In the genomic region with DNA sequence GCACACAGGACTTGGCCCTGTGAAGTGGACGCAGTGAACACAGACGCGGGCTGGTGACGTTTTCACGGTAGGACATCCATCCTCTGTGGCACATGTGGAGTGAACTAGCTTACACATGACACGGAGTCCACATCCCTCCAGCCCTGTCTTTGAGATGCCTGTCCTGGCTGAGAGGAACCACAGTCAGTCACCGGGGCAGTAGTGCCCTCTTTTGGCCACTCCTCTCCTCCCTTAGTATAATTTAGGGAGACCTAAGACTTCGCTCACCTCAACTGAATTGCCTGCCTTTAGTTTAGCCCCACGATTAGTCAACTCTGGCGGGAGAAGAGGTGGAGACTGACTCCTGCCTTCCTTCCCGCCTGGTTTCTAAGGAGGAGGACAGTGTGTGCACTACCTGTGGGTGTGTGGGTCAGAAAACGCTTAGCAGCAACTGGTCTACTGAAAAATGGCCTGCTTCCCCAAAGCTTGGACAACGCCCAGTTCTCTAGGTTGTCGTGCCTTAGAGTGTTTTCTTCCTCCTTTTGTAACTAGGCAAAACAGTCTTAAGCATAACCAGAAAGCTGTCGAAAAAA, we compare ENCODE assay signal across 8 cellular contexts.
DNase-seq lines count a peak whose midpoint lies in the region; ATAC-seq and TF ChIP-seq lines count a peak whose summit lies in the region.

No MANE protein-coding gene starts in this region.

- peaks cover 4 to 13% of the 10 kb centered on the region in 2 donors for H3K36me3 ChIP-seq in muscle layer of duodenum (ENCODE audit: control insufficient read depth in 1 of 2, insufficient read depth in 2 of 2, low read length in 2 of 2)

- peak in 1 of 2 experiments; percentile 90 for DNase-seq in HL-60 (ENCODE audit: low read depth in 1 of 2, low spot score in 1 of 2)
- DNase-seq in activated naive CD8-positive, alpha-beta T cell treated with anti-CD3 and anti-CD28 coated beads for 36 hours = no peak
- no peak for DNase-seq in SW480 (ENCODE audit: low spot score)
- no peak for DNase-seq in NCI-H1092 treated with DMSO at 0.1 percent for 48 hours (lab: John Stamatoyannopoulos, UW)
- no peak for DNase-seq in NCI-H69 (lab: John Stamatoyannopoulos, UW)

- H3K4me1 ChIP-seq in muscle layer of duodenum (ENCODE audit: control insufficient read depth in 1 of 2, insufficient read depth in 2 of 2, low read length in 2 of 2) = peaks cover 18 to 43% of the 10 kb centered on the region in 2 donors

- H3K27ac ChIP-seq in HL-60 (replicated peaks) = peak overlapping the region; percentile 96
- H3K27ac ChIP-seq in muscle layer of duodenum (ENCODE audit: low read length) = peak overlapping the region; percentile 81

- H3K4me3 Mint-ChIP-seq in activated naive CD8-positive, alpha-beta T cell treated with anti-CD3 and anti-CD28 coated beads for 36 hours = peak overlapping the region; percentile 42

- H3K36me3 Mint-ChIP-seq in activated naive CD8-positive, alpha-beta T cell treated with anti-CD3 and anti-CD28 coated beads for 36 hours = peaks cover 76% of the 10 kb centered on the region

- TF ChIP-seq CTCF in GM12875 (IDR thresholded peaks at IDR 0.05; ENCODE audit: borderline replicate concordance, insufficient read depth, low read depth, low read length) = peak; percentile 19; the same call in 1 of the 2 replicates
- peak; percentile 38 for TF ChIP-seq CTCF in HL-60 (IDR thresholded peaks at IDR 0.05; ENCODE audit: insufficient read depth, low read length)

- H3K4me3 ChIP-seq in GM12875 (ENCODE audit: low read depth, low read length) = no peak overlapping the region
- H3K4me3 ChIP-seq in HL-60 (replicated peaks; ENCODE audit: insufficient read depth, low read length) = no peak overlapping the region
- peak overlapping the region in 1 of 2 donors; percentile 27 for H3K4me3 ChIP-seq in muscle layer of duodenum (ENCODE audit: low read depth in 1 of 2, low read length in 2 of 2)

- H3K9me3 Mint-ChIP-seq in activated naive CD8-positive, alpha-beta T cell treated with anti-CD3 and anti-CD28 coated beads for 36 hours = peaks cover 1% of the 10 kb centered on the region

- no peaks in the 10 kb centered on the region for H3K9me3 ChIP-seq in muscle layer of duodenum (ENCODE audit: control insufficient read depth in 1 of 2, low read length in 2 of 2)

- H3K27me3 ChIP-seq in HL-60 (ENCODE audit: insufficient read depth, poor library complexity, severe bottlenecking) (no peaks in the 10 kb centered on the region), muscle layer of duodenum (ENCODE audit: low read depth, low read length) (no peaks in the 10 kb centered on the region)

- peaks cover 77% of the 10 kb centered on the region for H3K4me1 Mint-ChIP-seq in activated naive CD8-positive, alpha-beta T cell treated with anti-CD3 and anti-CD28 coated beads for 36 hours

- ATAC-seq in GM21528 (IDR thresholded peaks at IDR 0.05; ENCODE audit: low FRiP score, unreplicated experiment) = peak; percentile 48

- peak overlapping the region; percentile 96 for H3K27ac Mint-ChIP-seq in activated naive CD8-positive, alpha-beta T cell treated with anti-CD3 and anti-CD28 coated beads for 36 hours

- H3K27me3 Mint-ChIP-seq in activated naive CD8-positive, alpha-beta T cell treated with anti-CD3 and anti-CD28 coated beads for 36 hours = no peaks in the 10 kb centered on the region
